30 cellular contexts compared by ENCODE assay signal in genomic region chr11:101014600-101015242, GRCh38.
"Had no signal": no experiment of that assay in that cellular context is flagged by ENCODE, and none has a peak within 500 bp of the region (broad histone marks: within the 10 kb centered on the region; RNA-seq: fewer than 3 reads in every experiment).

No MANE protein-coding gene starts in this region.

- H3K27ac ChIP-seq: adrenal gland, body of pancreas, epithelial cell of prostate, esophagus squamous epithelium, gastroesophageal sphincter had no signal

- ATAC-seq: activated CD8-positive, alpha-beta T cell treated with anti-CD3 and anti-CD28 coated beads for 36 hours; activated naive CD8-positive, alpha-beta T cell treated with anti-CD3 and anti-CD28 coated beads, Interleukin-2, amount 50 U/mL, for 24 hours; activated T-cell treated with anti-CD3 and anti-CD28 coated beads, Interleukin-2, amount 50 U/mL, for 4 hours; activated T-helper 17 cell treated with anti-CD3 and anti-CD28 coated beads, Interleukin-2, amount 50 U/mL, for 72 hours; body of pancreas; gastroesophageal sphincter had no signal

- FAIRE-seq: colon, endometrium, endothelial cell of umbilical vein had no signal

- H3K4me3 ChIP-seq: adrenal gland, body of pancreas, esophagus squamous epithelium, gastroesophageal sphincter had no signal

- H3K4me1 ChIP-seq: adrenal gland, body of pancreas, esophagus squamous epithelium, gastroesophageal sphincter had no signal

- H3K9me3 ChIP-seq: adrenal gland, body of pancreas, esophagus squamous epithelium, gastroesophageal sphincter had no signal

- H3K36me3 ChIP-seq: adrenal gland, esophagus squamous epithelium, gastroesophageal sphincter had no signal

- H3K27me3 ChIP-seq: adrenal gland, body of pancreas, esophagus squamous epithelium, gastroesophageal sphincter had no signal

- DNase-seq: activated CD4-positive, alpha-beta T cell treated with anti-CD3 and anti-CD28 coated beads for 1 hour; activated CD4-positive, alpha-beta T cell treated with anti-CD3 and anti-CD28 coated beads for 4 hours; activated CD4-positive, alpha-beta T cell treated with anti-CD3 and anti-CD28 coated beads, Interleukin-2, amount 50 U/mL, for 1 hour; activated CD4-positive, alpha-beta T cell treated with anti-CD3 and anti-CD28 coated beads, Interleukin-2, amount 50 U/mL, for 48 hours; activated CD8-positive, alpha-beta memory T cell treated with anti-CD3 and anti-CD28 coated beads for 24 hours; activated CD8-positive, alpha-beta T cell treated with anti-CD3 and anti-CD28 coated beads for 36 hours; activated effector memory CD4-positive, alpha-beta T cell treated with Interleukin-2 at 50 U/mL for 16 hours; activated gamma-delta T cell treated with Interleukin-2 at 50 U/mL for 16 hours; activated naive CD4-positive, alpha-beta T cell treated with Interleukin-2 at 50 U/mL for 16 hours; activated naive CD8-positive, alpha-beta T cell treated with anti-CD3 and anti-CD28 coated beads for 36 hours; activated naive CD8-positive, alpha-beta T cell treated with anti-CD3 and anti-CD28 coated beads, Interleukin-2, amount 50 U/mL, for 24 hours; activated T-cell treated with anti-CD3 and anti-CD28 coated beads, Interleukin-2, amount 50 U/mL, for 4 hours; adrenal gland; amygdala; aorta; body of pancreas; caudate nucleus; cortex of kidney; dermis blood vessel endothelial cell; effector CD4-positive, alpha-beta T cell; esophagus squamous epithelium; foreskin melanocyte; head of caudate nucleus; T-helper 2 cell had no signal
